ENCODE assay signal across 10 cellular contexts in the genomic region with DNA sequence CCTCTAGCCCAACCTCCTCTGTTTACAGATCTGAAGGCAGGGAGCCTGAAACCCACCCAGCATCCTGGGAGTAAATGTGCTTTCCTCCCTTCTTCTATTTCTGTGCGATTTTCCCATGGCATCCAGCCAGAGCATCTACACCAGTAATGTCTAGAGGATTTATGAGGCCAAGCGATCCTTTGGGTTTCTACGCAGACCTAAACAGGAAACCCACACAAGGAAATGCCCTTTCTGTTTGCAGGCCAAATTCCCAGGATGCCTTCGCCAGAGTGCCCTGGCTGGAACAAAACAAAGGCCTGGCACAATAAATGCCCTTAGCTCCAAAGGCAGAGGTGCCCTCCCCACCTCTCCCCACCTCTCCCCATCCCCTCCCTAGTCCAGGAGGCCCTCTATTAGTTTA.
DNase-seq lines count a peak whose midpoint lies in the region; ATAC-seq and TF ChIP-seq lines count a peak whose summit lies in the region.
"Had no signal": no experiment of that assay in that cellular context is flagged by ENCODE, and none has a peak within 500 bp of the region (broad histone marks: within the 10 kb centered on the region; RNA-seq: fewer than 3 reads in every experiment).

No MANE protein-coding gene starts in this region.

- H3K27ac ChIP-seq in A673 (ENCODE audit: low read depth, low read length, poor library complexity, severe bottlenecking) (no peak overlapping the region), dorsolateral prefrontal cortex (peak overlapping the region in 58 of 59 donors; percentile 34 to 100 (median 96)), GM23248 (no peak overlapping the region)

- CTCF ChIA-PET in A673 (lab: Charles Lee), result interaction anchor here (0.6 kb wide), 1 partner anchor 61 kb away, joined by 5 read pairs; no protein-coding TSS in a partner anchor

- H3K9me3 ChIP-seq in A673 (ENCODE audit: low read depth, low read length, poor library complexity, severe bottlenecking) (no peaks in the 10 kb centered on the region), GM23248 (ENCODE audit: low read depth) (no peaks in the 10 kb centered on the region)

- POLR2A ChIA-PET in A673 (lab: Charles Lee; ENCODE audit: low non-redundant PET), result no interaction called here

- ATAC-seq in GM18867 (IDR thresholded peaks at IDR 0.05; ENCODE audit: unreplicated experiment), result no peak

- 73 to 83% methylated on average over 4 of the region's 4 CpGs for WGBS in GM23248 (ENCODE audit: low coverage in 1 of 2, low lambda C conversion rate in 2 of 2, missing lambda C conversion rate in 2 of 2), 2 experiments

- H3K4me3 ChIP-seq in A673 (ENCODE audit: low read depth, low read length, poor library complexity, severe bottlenecking) (no peak overlapping the region), dorsolateral prefrontal cortex (no peak overlapping the region), GM23248 (no peak overlapping the region)

- DNase-seq in A673 (ENCODE audit: low spot score) (peak; percentile 70), NCI-H1092 treated with DMSO at 0.1 percent for 48 hours (lab: John Stamatoyannopoulos, UW) (peak; percentile 49), dorsolateral prefrontal cortex (no peak), myocyte (ENCODE audit: low read depth) (peak; percentile 24), NCI-H345 treated with DMSO at 0.1 percent for 48 hours (lab: John Stamatoyannopoulos, UW; ENCODE audit: unreplicated experiment) (no peak), cortex of kidney (lab: John Stamatoyannopoulos, UW) (no peak), GM23248 (no peak)
- DNase-seq: activated T-cell treated with anti-CD3 and anti-CD28 coated beads, Interleukin-2, amount 50 U/mL, for 48 hours; stimulated activated naive CD4-positive, alpha-beta T cell treated with Interleukin-2 at 50 U/mL for 16 hours had no signal

- H4K20me1 ChIP-seq in GM23248 (ENCODE audit: insufficient read depth), result no peaks in the 10 kb centered on the region

- H3K9me2 ChIP-seq in GM23248 (ENCODE audit: insufficient read depth), result no peaks in the 10 kb centered on the region

- H3K27me3 ChIP-seq in A673 (replicated peaks; ENCODE audit: insufficient read depth, low read depth, low read length, poor library complexity), result no peaks in the 10 kb centered on the region
- no peaks in the 10 kb centered on the region for H3K27me3 ChIP-seq in dorsolateral prefrontal cortex
- no peaks in the 10 kb centered on the region for H3K27me3 ChIP-seq in GM23248 (replicated peaks; ENCODE audit: insufficient read depth)

- TF ChIP-seq CTCF in A673 (conservative IDR thresholded peaks at IDR 0.05; ENCODE audit: low read depth, low read length), result no peak
- no peak for TF ChIP-seq CTCF in dorsolateral prefrontal cortex (IDR thresholded peaks at IDR 0.05 in 54 of 56, conservative IDR thresholded peaks at IDR 0.05 in 2 of 56; ENCODE audit: low read depth in 1 of 56, partially characterized antibody in 56 of 56)

- H3K36me3 ChIP-seq in A673 (ENCODE audit: insufficient read depth, low read length, poor library complexity, severe bottlenecking) (no peaks in the 10 kb centered on the region), GM23248 (ENCODE audit: low read depth) (no peaks in the 10 kb centered on the region)

- no peaks in the 10 kb centered on the region for H3K79me2 ChIP-seq in GM23248 (ENCODE audit: insufficient read depth)

- intact Hi-C loops in A673 (cut with micrococcal nuclease; ENCODE audit: unreplicated experiment) (no loop called here), dorsolateral prefrontal cortex (cut with DNase I) (loop anchor here in 1 of 2 donors (5.0 kb wide), 1 partner anchor 192 kb away; no protein-coding TSS in a partner anchor)

- in situ Hi-C loops in GM23248 (cut with MboI), result loop anchor here (25.0 kb wide), 3 partner anchors 192 to 592 kb away; no protein-coding TSS in a partner anchor

- no TSS peak for BruUV-seq in A673 (replicated peaks; lab: Mats Ljungman, UMichigan)

- H3F3A ChIP-seq in GM23248 (ENCODE audit: insufficient read depth), result no peaks in the 10 kb centered on the region

- H3K9ac ChIP-seq in GM23248, result no peak overlapping the region

- no peak overlapping the region for H3K4me2 ChIP-seq in GM23248 (ENCODE audit: unreplicated experiment)

- H2AFZ ChIP-seq in GM23248, result no peak overlapping the region

- H3K4me1 ChIP-seq in A673 (ENCODE audit: insufficient read depth, low read length, poor library complexity, severe bottlenecking) (peaks cover 40% of the 10 kb centered on the region), GM23248 (ENCODE audit: insufficient read depth) (peaks cover 23% of the 10 kb centered on the region)

Comparison
In these comparisons a context has a peak if more than half of its experiments do, and no peak if none do; other contexts are left out.
1. DNase-seq: peak in A673 (single experiment), NCI-H1092 treated with DMSO at 0.1 percent for 48 hours (single experiment) and myocyte (single experiment); none in dorsolateral prefrontal cortex (0 of 10), NCI-H345 treated with DMSO at 0.1 percent for 48 hours (single experiment), cortex of kidney (single experiment) and GM23248 (single experiment).
2. H3K27ac ChIP-seq: peak in dorsolateral prefrontal cortex (58 of 59); none in A673 (single experiment) and GM23248 (single experiment).